8 cellular contexts compared by ENCODE assay signal in the genomic region with DNA sequence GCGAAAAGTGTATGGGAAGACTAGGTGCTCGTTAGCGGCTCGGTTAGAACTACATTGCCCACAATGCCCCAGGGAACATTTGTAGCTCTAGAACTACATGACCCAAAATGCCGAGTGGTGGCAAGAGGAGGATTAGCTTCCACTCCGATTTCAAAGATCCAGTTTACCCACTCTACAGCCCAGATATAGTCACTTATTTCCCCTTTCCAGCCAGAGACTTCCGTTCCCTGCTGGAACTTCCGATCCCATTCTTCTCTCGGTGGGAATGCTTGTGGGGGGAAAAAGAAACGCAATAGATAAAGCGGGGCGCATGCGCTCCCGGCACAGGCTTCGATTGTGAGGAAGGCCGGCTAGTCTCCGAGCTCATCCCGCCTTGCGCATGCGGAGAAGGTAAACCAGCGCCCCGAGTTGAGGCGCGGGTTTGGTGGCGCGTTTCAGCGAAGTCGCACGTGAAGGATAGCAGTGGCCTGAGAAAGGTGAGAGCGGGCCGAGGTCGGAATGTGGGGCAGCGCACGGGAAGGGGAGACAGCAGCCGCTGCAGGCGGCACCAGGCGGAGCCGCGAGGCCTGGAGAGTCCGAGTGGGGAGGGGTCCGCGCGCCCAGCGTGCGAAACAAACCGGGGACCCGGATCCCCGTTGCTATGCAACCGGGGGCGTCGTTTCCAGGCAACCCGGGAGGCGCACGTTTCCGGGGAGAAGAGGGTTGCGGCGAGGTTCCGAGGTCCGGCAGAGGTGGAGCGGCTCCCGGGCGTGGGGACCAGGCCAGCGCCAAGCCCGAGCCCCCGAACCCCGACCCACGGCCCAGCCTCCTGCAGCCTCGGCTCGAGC. TPM values are rescaled to one million over a fixed set of nuclear protein-coding genes. Genes with fewer than 3 reads are reported as not detected.
DNase-seq lines count a peak whose midpoint lies in the region; ATAC-seq, FAIRE-seq and TF ChIP-seq lines count a peak whose summit lies in the region.

TMEM109 (plus strand) TSS at position 366 of the 827 bp plus-strand sequence. CDS start 5,536 bp downstream, outside the sequence.

- ATAC-seq in A549 (peak; percentile 79 to 89), GM18861 (IDR thresholded peaks at IDR 0.05; ENCODE audit: unreplicated experiment) (peak; percentile 28), HG03108 (IDR thresholded peaks at IDR 0.05; ENCODE audit: unreplicated experiment) (peak; percentile 38)

- no peak for TF ChIP-seq EP300 in A549 (IDR thresholded peaks at IDR 0.05)

- peak within 1 kb of the TSS; percentile 80 for H3K9ac ChIP-seq in iPS-20b (ENCODE audit: low read depth, low read length)
- H3K9ac ChIP-seq in skeletal muscle tissue (ENCODE audit: low read depth in 1 of 3, low read length in 3 of 3), result peak within 1 kb of the TSS; percentile 85 to 95 (median 90)

- TF ChIP-seq CTCF in A549 (IDR thresholded peaks at IDR 0.05) (no peak), VCaP (conservative IDR thresholded peaks at IDR 0.05) (no peak)

- FAIRE-seq in A549 (lab: Jason Lieb, UNC), result no peak

- H3K27me3 ChIP-seq in iPS-20b (ENCODE audit: insufficient read depth, low read length), result peaks cover 35% of the 10 kb centered on the region
- no peaks in the 10 kb centered on the region for H3K27me3 ChIP-seq in skeletal muscle tissue (ENCODE audit: control insufficient read depth in 3 of 3, insufficient read depth in 3 of 3, low read length in 3 of 3)

- H3K27ac ChIP-seq in A549, result peak within 1 kb of the TSS; percentile 91 to 94
- peak within 1 kb of the TSS; percentile 90 for H3K27ac ChIP-seq in VCaP
- H3K27ac ChIP-seq in iPS-20b (ENCODE audit: low read length), result peak within 1 kb of the TSS; percentile 62
- H3K27ac ChIP-seq in skeletal muscle tissue (ENCODE audit: low read depth, low read length), result peak within 1 kb of the TSS; percentile 95

- TF ChIP-seq POLR2A in A549 (IDR thresholded peaks at IDR 0.05; ENCODE audit: low read length), result peak; percentile 71

- 2% methylated on average over 50 of the region's 69 CpGs for WGBS in A549 (ENCODE audit: missing lambda C conversion rate)

- H3K4me1 ChIP-seq in A549 (peaks cover 21% of the 10 kb centered on the region), iPS-20b (ENCODE audit: insufficient read depth, low read length) (peaks cover 20% of the 10 kb centered on the region), skeletal muscle tissue (ENCODE audit: control insufficient read depth in 3 of 3, insufficient read depth in 3 of 3, low read length in 3 of 3) (peaks cover 41 to 52% (median 51%) of the 10 kb centered on the region in 3 donors)

- H3K36me3 ChIP-seq in iPS-20b (ENCODE audit: insufficient read depth, low read depth, low read length), result no peaks in the 10 kb centered on the region; the same call in 1 of the 2 replicates
- H3K36me3 ChIP-seq in skeletal muscle tissue (ENCODE audit: control insufficient read depth in 3 of 3, insufficient read depth in 3 of 3, low read length in 3 of 3), result no peaks in the 10 kb centered on the region

- in situ Hi-C loops in T47D (cut with HindIII; ENCODE audit: low pct_unique_long_range_greater_than_20kb, low sequenced_read_pairs), result no loop called here

- peak within 1 kb of the TSS; percentile 98 for H3K4me2 ChIP-seq in A549

- no peaks in the 10 kb centered on the region for H3K9me3 ChIP-seq in A549
- H3K9me3 ChIP-seq in iPS-20b (ENCODE audit: insufficient read depth, low read depth, low read length), result no peaks in the 10 kb centered on the region
- no peaks in the 10 kb centered on the region for H3K9me3 ChIP-seq in skeletal muscle tissue (ENCODE audit: control insufficient read depth in 3 of 3, low read length in 3 of 3)

- peak; percentile 87 to 94 for DNase-seq in A549 (ENCODE audit: low read depth in 1 of 2, low spot score in 1 of 2)
- peak; percentile 88 for DNase-seq in NCI-H2196 treated with DMSO at 0.1 percent for 48 hours (lab: John Stamatoyannopoulos, UW; ENCODE audit: unreplicated experiment)
- DNase-seq in T47D (ENCODE audit: low read depth in 1 of 2, low spot score in 1 of 2), result peak; percentile 95 to 97

- POLR2A ChIA-PET in A549 (lab: Yijun Ruan, JAX), result interaction anchor here (1.0 to 1.2 kb wide), 3 partner anchors 9 to 245 kb away, joined by 4 to 6 read pairs (median 4); partner anchors contain the start of gene TMEM132A

- CTCF ChIA-PET in A549 (lab: Yijun Ruan, JAX), result interaction anchor here (0.9 to 3.7 kb wide), 13 partner anchors 10 to 273 kb away, joined by 3 to 25 read pairs (median 8); partner anchors contain the start of gene TMEM132A

- H3K4me3 ChIP-seq in A549 (peak within 1 kb of the TSS; percentile 76), iPS-20b (ENCODE audit: low read length) (peak within 1 kb of the TSS; percentile 68), skeletal muscle tissue (ENCODE audit: low read length in 3 of 3) (peak within 1 kb of the TSS; percentile 71 to 94 (median 76))

- no peak for TF ChIP-seq RAD21 in A549 (conservative IDR thresholded peaks at IDR 0.05 in 1 of 2, IDR thresholded peaks at IDR 0.05 in 1 of 2)

TF ChIP-seq in A549, 52 proteins besides CTCF, POLR2A, EP300 and RAD21 (continues in another document):
- TF ChIP-seq NR3C1 (IDR thresholded peaks at IDR 0.05) (no peak), MAZ (IDR thresholded peaks at IDR 0.05; ENCODE audit: borderline replicate concordance, low read depth, low read length) (no peak), POLR2AphosphoS2 (conservative IDR thresholded peaks at IDR 0.05; ENCODE audit: low read length) (no peak), CHD4 (IDR thresholded peaks at IDR 0.05; ENCODE audit: borderline replicate concordance) (no peak), NFE2L2 (conservative IDR thresholded peaks at IDR 0.05; ENCODE audit: low read length) (no peak), HDAC2 (IDR thresholded peaks at IDR 0.05) (no peak), ZNF302 (CRISPR knock-in tag; IDR thresholded peaks at IDR 0.05) (no peak), BHLHE40 (IDR thresholded peaks at IDR 0.05; ENCODE audit: low read depth, low read length) (peak; percentile 39; the same call in 1 of the 2 replicates), HOXA7 (CRISPR knock-in tag; IDR thresholded peaks at IDR 0.05) (no peak), FOXS1 (CRISPR knock-in tag; IDR thresholded peaks at IDR 0.05) (no peak), RNF2 (IDR thresholded peaks at IDR 0.05; ENCODE audit: borderline replicate concordance, low read depth) (no peak), BCL3 (IDR thresholded peaks at IDR 0.05) (no peak), EHMT2 (IDR thresholded peaks at IDR 0.05; ENCODE audit: low read depth) (no peak), ESRRA (IDR thresholded peaks at IDR 0.05; ENCODE audit: borderline replicate concordance, low read length) (no peak), TP53 (CRISPR knock-in tag; IDR thresholded peaks at IDR 0.05) (no peak), CEBPB (IDR thresholded peaks at IDR 0.05) (no peak), KDM5A (IDR thresholded peaks at IDR 0.05) (no peak), HOXB13 (CRISPR knock-in tag; IDR thresholded peaks at IDR 0.05; ENCODE audit: low read depth) (peak; percentile 59; the same call in 1 of the 2 replicates), HES2 (IDR thresholded peaks at IDR 0.05) (no peak), JUN (IDR thresholded peaks at IDR 0.05) (peak in 1 of 2 experiments; percentile 28; a peak in 2 of 5 replicates), SMC3 (IDR thresholded peaks at IDR 0.05) (no peak), PHF8 (IDR thresholded peaks at IDR 0.05; ENCODE audit: borderline replicate concordance, low read depth) (peak; percentile 73; the same call in 1 of the 2 replicates), HEYL (CRISPR knock-in tag; IDR thresholded peaks at IDR 0.05) (no peak), ZC3H11A (IDR thresholded peaks at IDR 0.05) (no peak), JUNB (IDR thresholded peaks at IDR 0.05) (no peak)

RNA-seq across cellular contexts. Expression of gene TMEM109, which starts in this region (rescaled TPM):
- polyA plus RNA-seq in A549 (2011; rRNA removed) (40.9 and 58.0 TPM in 2 replicates), A549 (2017; fragmentation: RNase III; extraction: RNeasy Plus Mini Kit Qiagen cat#74134 plus additional on column Dnase treatment) (88.4 to 93.4 TPM (median 93.0 TPM) in 3 replicates)
- 66.3 and 75.3 TPM in 2 replicates for polyA plus RNA-seq in A549 (2012; cell fraction: cytosol; rRNA removed)
- polyA plus RNA-seq in A549 (2012; cell fraction: nucleus; rRNA removed), result 76.5 and 78.4 TPM in 2 replicates
- 33.3 and 36.8 TPM in 2 replicates for polyA minus RNA-seq in A549 (2011; rRNA and poly(A)+ RNA removed)
- 45.4 TPM for total RNA-seq in skeletal muscle tissue

Comparison
In these comparisons a context has a peak if more than half of its experiments do, and no peak if none do; other contexts are left out.
1. Peak in every context shown above with its lines: DNase-seq, ATAC-seq, H3K4me3 ChIP-seq and H3K27ac ChIP-seq.
2. ATAC-seq: peak in every context shown above with its lines; median percentile 84 in A549; 38 in HG03108; 28 in GM18861.